Comparison of ENCODE assay signal across 14 cellular contexts in the genomic region with DNA sequence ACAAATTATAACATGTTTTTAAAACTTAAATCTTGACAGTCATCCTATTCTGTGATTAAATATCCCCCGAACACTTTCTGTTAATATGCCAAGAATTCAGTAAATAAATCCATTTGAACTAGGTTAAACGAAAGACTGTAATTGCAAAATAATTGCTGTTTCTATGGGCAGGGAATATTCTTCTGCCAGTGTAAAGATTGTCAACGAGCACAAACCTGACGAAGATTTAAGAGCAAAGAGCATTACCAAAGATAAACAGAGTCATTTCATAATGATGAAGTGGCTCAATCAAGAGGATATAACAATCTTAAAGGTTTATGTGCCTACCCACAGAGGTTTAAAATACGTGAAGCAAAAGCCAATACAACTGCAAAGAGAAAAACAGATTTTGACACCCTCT.
DNase-seq lines count a peak whose midpoint lies in the region; ATAC-seq and TF ChIP-seq lines count a peak whose summit lies in the region.
"Had no signal": no experiment of that assay in that cellular context is flagged by ENCODE, and none has a peak within 500 bp of the region (broad histone marks: within the 10 kb centered on the region; RNA-seq: fewer than 3 reads in every experiment).

No MANE protein-coding gene starts in this region.

- no peaks in the 10 kb centered on the region for H3K4me1 Mint-ChIP-seq in activated T-cell treated with anti-CD3 and anti-CD28 coated beads, Interleukin-2, amount 50 U/mL, for 72 hours (ENCODE audit: low read depth)
- no peaks in the 10 kb centered on the region for H3K4me1 Mint-ChIP-seq in activated T-cell treated with anti-CD3 and anti-CD28 coated beads, Interleukin-2, amount 50 U/mL, for 24 hours (ENCODE audit: low read depth)
- H3K4me1 Mint-ChIP-seq: H9 had no signal

- ATAC-seq in activated T-cell treated with anti-CD3 and anti-CD28 coated beads, Interleukin-2, amount 50 U/mL, for 72 hours (replicated peaks in 1 of 2), result no peak
- ATAC-seq in esophagus mucosa, result peak; percentile 48
- no peak for ATAC-seq in heart right ventricle

- peak overlapping the region; percentile 8 for H3K27ac Mint-ChIP-seq in activated T-cell treated with anti-CD3 and anti-CD28 coated beads, Interleukin-2, amount 50 U/mL, for 72 hours
- no peak overlapping the region for H3K27ac Mint-ChIP-seq in activated T-cell treated with anti-CD3 and anti-CD28 coated beads, Interleukin-2, amount 50 U/mL, for 24 hours
- H3K27ac Mint-ChIP-seq: CD4-positive, CD25-positive, alpha-beta regulatory T cell; H9 had no signal

- intact Hi-C loops in heart right ventricle (cut with DNase I), result no loop called here

- DNase-seq in activated T-cell treated with anti-CD3 and anti-CD28 coated beads, Interleukin-2, amount 50 U/mL, for 72 hours, result no peak
- DNase-seq in activated T-cell treated with anti-CD3 and anti-CD28 coated beads, Interleukin-2, amount 50 U/mL, for 24 hours, result no peak
- DNase-seq in NCI-H69 (lab: John Stamatoyannopoulos, UW) (peak; percentile 35), heart right ventricle (no peak)
- DNase-seq in activated CD4-positive, alpha-beta T cell treated with anti-CD3 and anti-CD28 coated beads, Interleukin-2, amount 50 U/mL, for 4 hours, result no peak
- DNase-seq: ACHN; BE2C; C1 segment of cervical spinal cord; CD4-positive, CD25-positive, alpha-beta regulatory T cell; CD8-positive, alpha-beta memory T cell; COR-L47; H9 had no signal

- peaks cover 0 to 24% (median 0%) of the 10 kb centered on the region in 11 donors for H3K9me3 ChIP-seq in heart right ventricle
- H3K9me3 ChIP-seq: BE2C had no signal

- H3K27ac ChIP-seq in urinary bladder (ENCODE audit: low read depth) (peak overlapping the region; percentile 2), heart right ventricle (no peak overlapping the region)

- 69% methylated on average over 5 of the region's 5 CpGs for WGBS in urinary bladder
- WGBS in heart right ventricle, 2 donors, result 81 to 85% methylated on average over 5 of the region's 5 CpGs

- no peaks in the 10 kb centered on the region for H3K27me3 Mint-ChIP-seq in activated T-cell treated with anti-CD3 and anti-CD28 coated beads, Interleukin-2, amount 50 U/mL, for 72 hours (ENCODE audit: low read depth)
- H3K27me3 Mint-ChIP-seq in activated T-cell treated with anti-CD3 and anti-CD28 coated beads, Interleukin-2, amount 50 U/mL, for 24 hours, result no peaks in the 10 kb centered on the region
- H3K27me3 Mint-ChIP-seq: CD8-positive, alpha-beta memory T cell had no signal

- no peak for TF ChIP-seq CTCF in heart right ventricle (IDR thresholded peaks at IDR 0.05)

- no peaks in the 10 kb centered on the region for H3K36me3 Mint-ChIP-seq in activated T-cell treated with anti-CD3 and anti-CD28 coated beads, Interleukin-2, amount 50 U/mL, for 72 hours (ENCODE audit: insufficient read depth in 2 of 2)
- H3K36me3 Mint-ChIP-seq in activated T-cell treated with anti-CD3 and anti-CD28 coated beads, Interleukin-2, amount 50 U/mL, for 24 hours (ENCODE audit: low read depth), result no peaks in the 10 kb centered on the region
- H3K36me3 Mint-ChIP-seq: CD4-positive, CD25-positive, alpha-beta regulatory T cell had no signal

- H3K4me1 ChIP-seq in urinary bladder (ENCODE audit: insufficient read depth), result no peaks in the 10 kb centered on the region
- H3K4me1 ChIP-seq in heart right ventricle, result no peaks in the 10 kb centered on the region
- H3K4me1 ChIP-seq: BE2C had no signal

- H3K4me3 ChIP-seq in urinary bladder (ENCODE audit: low read depth, low read length) (no peak overlapping the region), heart right ventricle (no peak overlapping the region)

- peaks cover 4% of the 10 kb centered on the region in 2 donors for H3K9me3 Mint-ChIP-seq in activated T-cell treated with anti-CD3 and anti-CD28 coated beads, Interleukin-2, amount 50 U/mL, for 72 hours
- H3K9me3 Mint-ChIP-seq in activated T-cell treated with anti-CD3 and anti-CD28 coated beads, Interleukin-2, amount 50 U/mL, for 24 hours, result peaks cover 18% of the 10 kb centered on the region

- no peak overlapping the region for H3K4me3 Mint-ChIP-seq in activated T-cell treated with anti-CD3 and anti-CD28 coated beads, Interleukin-2, amount 50 U/mL, for 72 hours
- no peak overlapping the region for H3K4me3 Mint-ChIP-seq in activated T-cell treated with anti-CD3 and anti-CD28 coated beads, Interleukin-2, amount 50 U/mL, for 24 hours
- H3K4me3 Mint-ChIP-seq: CD4-positive, CD25-positive, alpha-beta regulatory T cell; CD8-positive, alpha-beta memory T cell; H9 had no signal

- H3K27me3 ChIP-seq in heart right ventricle, result no peaks in the 10 kb centered on the region
- H3K27me3 ChIP-seq: BE2C had no signal

- H3K36me3 ChIP-seq in urinary bladder (ENCODE audit: insufficient read depth) (no peaks in the 10 kb centered on the region), heart right ventricle (peaks cover 0 to 2% (median 0%) of the 10 kb centered on the region in 9 donors)
- H3K36me3 ChIP-seq: BE2C had no signal
